In the genomic region with DNA sequence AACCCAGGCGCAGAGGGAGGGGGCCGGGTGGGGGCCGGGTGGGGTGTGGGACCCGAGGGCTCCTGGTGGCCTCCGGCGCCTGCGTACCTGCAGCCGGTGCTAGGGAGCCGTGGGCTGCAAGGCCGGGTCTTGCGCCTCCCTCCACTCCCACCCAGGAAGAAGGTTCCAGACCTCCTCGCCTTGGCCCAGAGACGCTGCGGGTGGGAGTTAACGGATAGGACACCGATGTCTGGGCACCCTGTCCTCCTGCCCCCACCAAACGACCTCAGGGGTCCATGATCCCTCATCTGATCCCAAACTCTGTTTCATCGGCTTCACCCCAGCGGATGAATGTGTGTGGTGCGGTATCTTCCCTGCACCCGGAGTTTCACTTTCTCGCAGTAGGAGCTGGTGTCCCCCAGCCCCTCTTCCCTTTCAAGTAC, we compare ENCODE assay signal across 8 cellular contexts. TPM values are rescaled to one million over a fixed set of nuclear protein-coding genes. Genes with fewer than 3 reads are reported as not detected.
A peak's percentile ranks its signal among the peaks of the same experiment; 100 is the strongest.
DNase-seq lines count a peak whose midpoint lies in the region; ATAC-seq and TF ChIP-seq lines count a peak whose summit lies in the region.

No MANE protein-coding gene starts in this region.

- WGBS in body of pancreas, 2 donors: 1% methylated on average over 17 to 20 of the region's 22 CpGs
- WGBS in lung, 2 donors: 2% methylated on average over 17 to 22 of the region's 22 CpGs

- DNase-seq in BE2C: no peak
- peak in 1 of 4 donors; percentile 18 for DNase-seq in body of pancreas
- no peak for DNase-seq in lung (ENCODE audit: low spot score)
- DNase-seq in upper lobe of right lung: no peak
- DNase-seq in SW 1271 (lab: John Stamatoyannopoulos, UW): no peak
- DNase-seq in NCI-H1092 (lab: John Stamatoyannopoulos, UW): no peak

- H3K9me3 ChIP-seq in BE2C (no peaks in the 10 kb centered on the region; the same call in 1 of the 2 replicates), body of pancreas (no peaks in the 10 kb centered on the region), lung (ENCODE audit: control insufficient read depth in 2 of 2, insufficient read depth in 1 of 2, low read length in 1 of 2) (peaks cover 0 to 12% of the 10 kb centered on the region in 2 donors), upper lobe of right lung (no peaks in the 10 kb centered on the region)

- intact Hi-C loops in body of pancreas (cut with DNase I) (no loop called here), upper lobe of right lung (cut with DNase I) (no loop called here)

- H3K4me1 ChIP-seq in BE2C (no peaks in the 10 kb centered on the region; the same call in 1 of the 2 replicates), body of pancreas (peaks cover 51% of the 10 kb centered on the region), lung (ENCODE audit: control insufficient read depth in 2 of 2, insufficient read depth in 2 of 2, low read length in 2 of 2) (peaks cover 0 to 17% of the 10 kb centered on the region in 2 donors), upper lobe of right lung (peaks cover 19% of the 10 kb centered on the region)

- H3K4me3 ChIP-seq in BE2C (ENCODE audit: low read depth, low read length) (peak overlapping the region; percentile 55), body of pancreas (peak overlapping the region in 1 of 2 donors; percentile 22), lung (peak overlapping the region; percentile 70), upper lobe of right lung (peak overlapping the region; percentile 62)

- H3K36me3 ChIP-seq in BE2C (no peaks in the 10 kb centered on the region), body of pancreas (replicated peaks in 1 of 2; ENCODE audit: insufficient read depth in 1 of 2, low read depth in 2 of 2) (no peaks in the 10 kb centered on the region), lung (ENCODE audit: control insufficient read depth in 2 of 2, insufficient read depth in 2 of 2, low read length in 2 of 2) (peaks cover 0 to 4% of the 10 kb centered on the region in 2 donors), upper lobe of right lung (no peaks in the 10 kb centered on the region)

- TF ChIP-seq CTCF in BE2C (IDR thresholded peaks at IDR 0.05; ENCODE audit: low read depth, low read length) (no peak), body of pancreas (IDR thresholded peaks at IDR 0.05) (peak in 1 of 7 experiments; percentile 11), lung (IDR thresholded peaks at IDR 0.05; ENCODE audit: control extremely low read depth, extremely low read depth) (no peak), upper lobe of right lung (IDR thresholded peaks at IDR 0.05) (no peak)

- H3K27ac ChIP-seq in body of pancreas (peak overlapping the region in 3 of 4 donors; percentile 14 to 50 (median 44)), lung (ENCODE audit: low read depth in 1 of 2, low read length in 1 of 2) (peak overlapping the region; percentile 20 to 34), upper lobe of right lung (no peak overlapping the region)

- ATAC-seq in HG03520 (IDR thresholded peaks at IDR 0.05; ENCODE audit: unreplicated experiment): peak; percentile 8
- ATAC-seq in body of pancreas: no peak
- no peak for ATAC-seq in lung (ENCODE audit: insufficient read depth, low FRiP score)
- ATAC-seq in upper lobe of right lung: no peak
- no peak for ATAC-seq in GM21737 (IDR thresholded peaks at IDR 0.05; ENCODE audit: unreplicated experiment)

- peaks cover 96% of the 10 kb centered on the region for H3K27me3 ChIP-seq in BE2C
- peaks cover 0 to 72% of the 10 kb centered on the region in 2 donors for H3K27me3 ChIP-seq in body of pancreas
- H3K27me3 ChIP-seq in lung (ENCODE audit: control insufficient read depth, insufficient read depth): peaks cover 15% of the 10 kb centered on the region
- peaks cover 94% of the 10 kb centered on the region for H3K27me3 ChIP-seq in upper lobe of right lung

- no peak for TF ChIP-seq POLR2A in body of pancreas (IDR thresholded peaks at IDR 0.05)

RNA-seq across cellular contexts. Expression of gene MSX1, which starts 0.9 kb away (rescaled TPM):
- polyA plus RNA-seq in BE2C (2012; ENCODE audit: insufficient read depth, insufficient read length, low read depth): 4.3 TPM
- total RNA-seq in body of pancreas (1 to 10 TPM; 3.9 to 7.6 TPM), lung (1 to 10 TPM in 1 of 2 donors, under 1 TPM in 1; 0.82 to 4.0 TPM), upper lobe of right lung (2.5 TPM)
- 1 to 10 TPM; 2.5 to 3.1 TPM for polyA plus RNA-seq in lung
